Comparison of ENCODE assay signal across 8 cellular contexts in genomic region chr14:59020382-59020781, GRCh38.
DNase-seq lines count a peak whose midpoint lies in the region; ATAC-seq lines count a peak whose summit lies in the region.

No MANE protein-coding gene starts in this region.

- peak; percentile 72 for ATAC-seq in left colon
- no peak for ATAC-seq in GM18861 (IDR thresholded peaks at IDR 0.05; ENCODE audit: unreplicated experiment)
- no peak for ATAC-seq in HG03025 (IDR thresholded peaks at IDR 0.05; ENCODE audit: low FRiP score, unreplicated experiment)
- ATAC-seq in HG03571 (IDR thresholded peaks at IDR 0.05; ENCODE audit: unreplicated experiment), result no peak

- peak; percentile 5 for DNase-seq in CD1c-positive myeloid dendritic cell (ENCODE audit: extremely low spot score)
- peak; percentile 34 for DNase-seq in HCEC 1CT
- peak; percentile 18 for DNase-seq in SK-N-DZ (ENCODE audit: low spot score)
- DNase-seq in left colon, result peak in 1 of 2 donors; percentile 17
- no peak for DNase-seq in NCI-H345 treated with DMSO at 0.1 percent for 48 hours (lab: John Stamatoyannopoulos, UW; ENCODE audit: unreplicated experiment)

- intact Hi-C loops in left colon (cut with DNase I, micrococcal nuclease), result loop anchor here in 1 of 2 donors (10.0 kb wide), 2 partner anchors 94 to 376 kb away; no protein-coding TSS in a partner anchor
